8 cellular contexts compared by ENCODE assay signal in the genomic region with DNA sequence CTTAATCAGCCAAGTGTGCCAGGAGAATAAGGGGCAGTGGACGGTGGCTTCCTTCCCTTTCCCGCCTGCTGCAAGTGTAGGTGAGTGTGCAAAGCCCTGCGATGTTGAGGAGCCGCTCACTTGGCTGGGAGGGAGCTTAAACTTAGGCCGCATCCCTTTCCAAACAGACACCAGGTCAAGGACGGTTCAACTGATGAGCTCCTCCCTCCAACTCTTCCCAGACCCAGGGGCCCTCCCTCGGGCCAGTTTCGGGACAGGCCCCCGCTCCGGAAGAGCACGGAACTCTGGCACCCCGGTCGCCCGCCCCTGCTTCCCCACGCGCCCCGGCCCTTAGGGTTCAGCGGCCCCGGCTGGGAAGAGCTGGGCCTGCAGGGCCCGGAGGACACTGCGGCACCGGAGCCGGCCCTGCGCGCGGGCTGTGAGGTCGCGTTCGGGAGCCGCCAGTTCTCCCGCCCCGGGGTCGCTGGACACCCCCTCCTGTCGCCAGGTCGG. TPM values are rescaled to one million over a fixed set of nuclear protein-coding genes. Genes with fewer than 3 reads are reported as not detected.
DNase-seq lines count a peak whose midpoint lies in the region; ATAC-seq, FAIRE-seq and TF ChIP-seq lines count a peak whose summit lies in the region.

No MANE protein-coding gene starts in this region.

- H3K4me3 Mint-ChIP-seq in stimulated activated naive CD8-positive, alpha-beta T cell treated with anti-CD3 and anti-CD28 coated beads, Interleukin-15, Interleukin-2, amounts not matched to agents 100 ng/mL and 50 ng/mL, for 24 hours: peak overlapping the region; percentile 95

- BruUV-seq in HepG2 (replicated peaks; lab: Mats Ljungman, UMichigan): no TSS peak

- TF ChIP-seq EP300 in HepG2 (IDR thresholded peaks at IDR 0.05; ENCODE audit: low read depth in 2 of 2, low read length in 2 of 2) (no peak), HepG2 (CRISPR knock-in tag; IDR thresholded peaks at IDR 0.05; ENCODE audit: borderline replicate concordance) (no peak)

- peak overlapping the region; percentile 83 for H3K27ac ChIP-seq in HepG2 (ENCODE audit: extremely low read length, insufficient read depth, low read length)

- peaks cover 44% of the 10 kb centered on the region for H3K4me1 ChIP-seq in HepG2 (ENCODE audit: insufficient read depth, low read length)

- in situ Hi-C loops in HepG2 (cut with HindIII; ENCODE audit: extremely low pct_ligation_motif_present, low pct_unique_long_range_greater_than_20kb): no loop called here

- no peak for FAIRE-seq in HepG2 (lab: Jason Lieb, UNC)

- POLR2A ChIA-PET in HepG2 (lab: Yijun Ruan, JAX): interaction anchor here (0.7 to 1.0 kb wide), 3 partner anchors 9 to 70 kb away, joined by 3 to 6 read pairs (median 3); no protein-coding TSS in a partner anchor

- H3K4me3 ChIP-seq in cardiac fibroblast (replicated peaks in 1 of 2; ENCODE audit: low read depth in 2 of 2, low read length in 2 of 2) (peak overlapping the region; percentile 76 to 96), HepG2 (replicated peaks in 1 of 3; ENCODE audit: insufficient read depth in 1 of 3, low read depth in 2 of 3, low read length in 3 of 3) (peak overlapping the region; percentile 68 to 99 (median 97))

- H3K9ac ChIP-seq in HepG2 (ENCODE audit: insufficient read depth, low read depth, low read length): peak overlapping the region; percentile 89

- peak overlapping the region; percentile 94 for H3K4me2 ChIP-seq in HepG2 (ENCODE audit: low read depth, low read length)

- no peaks in the 10 kb centered on the region; a peak in 1 of 5 replicates for H3K27me3 ChIP-seq in HepG2 (ENCODE audit: control insufficient read depth in 1 of 2, insufficient read depth in 2 of 2, low read length in 2 of 2)

- H4K20me1 ChIP-seq in HepG2 (ENCODE audit: insufficient read depth, low read length): no peaks in the 10 kb centered on the region; the same call in 1 of the 2 replicates

- CTCF ChIA-PET in HepG2 (lab: Yijun Ruan, JAX; ENCODE audit: low intra/inter-chr PET ratio, low total read pairs): no interaction called here

- no peaks in the 10 kb centered on the region for H3K9me3 Mint-ChIP-seq in stimulated activated naive CD8-positive, alpha-beta T cell treated with anti-CD3 and anti-CD28 coated beads, Interleukin-15, Interleukin-2, amounts not matched to agents 100 ng/mL and 50 ng/mL, for 24 hours

- H3K79me2 ChIP-seq in HepG2 (ENCODE audit: insufficient read depth, low read length): peaks cover 48% of the 10 kb centered on the region

- H2AFZ ChIP-seq in HepG2 (ENCODE audit: low read length): no peak overlapping the region

- peaks cover 70% of the 10 kb centered on the region for H3K4me1 Mint-ChIP-seq in stimulated activated naive CD8-positive, alpha-beta T cell treated with anti-CD3 and anti-CD28 coated beads, Interleukin-15, Interleukin-2, amounts not matched to agents 100 ng/mL and 50 ng/mL, for 24 hours (ENCODE audit: low read depth)

- intact Hi-C loops in HepG2 (cut with micrococcal nuclease; ENCODE audit: unreplicated experiment): no loop called here

- peak; percentile 69 for DNase-seq in activated CD8-positive, alpha-beta memory T cell treated with anti-CD3 and anti-CD28 coated beads, Interleukin-2, amount 50 U/mL, for 48 hours
- no peak for DNase-seq in activated CD8-positive, alpha-beta memory T cell treated with anti-CD3 and anti-CD28 coated beads for 24 hours
- DNase-seq in OCI-M1 (lab: John Stamatoyannopoulos, UW): peak; percentile 33
- DNase-seq in cardiac fibroblast (ENCODE audit: low read depth in 2 of 2): peak; percentile 25 to 37
- peak; percentile 77 for DNase-seq in HepG2 (ENCODE audit: low spot score)
- DNase-seq in NCI-H1048 (lab: John Stamatoyannopoulos, UW): no peak

- TF ChIP-seq CTCF in cardiac fibroblast (IDR thresholded peaks at IDR 0.05; ENCODE audit: low read depth, low read length): no peak
- TF ChIP-seq CTCF in HepG2 (CRISPR knock-in tag; IDR thresholded peaks at IDR 0.05): no peak

- H3K36me3 ChIP-seq in HepG2 (replicated peaks in 1 of 2; ENCODE audit: control insufficient read depth in 1 of 2, insufficient read depth in 2 of 2, low read length in 2 of 2): peaks cover 3 to 32% of the 10 kb centered on the region in 2 experiments; a peak in 4 of 5 replicates

- 0% methylated on average over 6 of the region's 35 CpGs for WGBS in HepG2 (ENCODE audit: low lambda C conversion rate)

- no peaks in the 10 kb centered on the region for H3K9me3 ChIP-seq in HepG2 (ENCODE audit: low read length)

- peaks cover 47% of the 10 kb centered on the region for H3K36me3 Mint-ChIP-seq in stimulated activated naive CD8-positive, alpha-beta T cell treated with anti-CD3 and anti-CD28 coated beads, Interleukin-15, Interleukin-2, amounts not matched to agents 100 ng/mL and 50 ng/mL, for 24 hours (ENCODE audit: low read depth)

- 0 out of 4 replicates have a peak, but pooled peaks of 1 of the 2 experiments have one; percentile 31 for TF ChIP-seq POLR2A in HepG2 (IDR thresholded peaks at IDR 0.05; ENCODE audit: insufficient read depth in 1 of 2, low read depth in 2 of 2, low read length in 2 of 2)

- TF ChIP-seq RAD21 in HepG2 (CRISPR knock-in tag; IDR thresholded peaks at IDR 0.05): 0 out of 2 replicates have a peak, but pooled peaks have one; percentile 15

- ATAC-seq in HG02759 (IDR thresholded peaks at IDR 0.05; ENCODE audit: unreplicated experiment) (peak; percentile 27), HepG2 (peak; percentile 47)

- H3K27ac Mint-ChIP-seq in stimulated activated naive CD8-positive, alpha-beta T cell treated with anti-CD3 and anti-CD28 coated beads, Interleukin-15, Interleukin-2, amounts not matched to agents 100 ng/mL and 50 ng/mL, for 24 hours: peak overlapping the region; percentile 85

- H3K27me3 Mint-ChIP-seq in stimulated activated naive CD8-positive, alpha-beta T cell treated with anti-CD3 and anti-CD28 coated beads, Interleukin-15, Interleukin-2, amounts not matched to agents 100 ng/mL and 50 ng/mL, for 24 hours: no peaks in the 10 kb centered on the region

TF ChIP-seq in HepG2, 621 proteins besides CTCF, POLR2A, EP300 and RAD21 (continues in another document):
- no peak for TF ChIP-seq ZNF205 (CRISPR knock-in tag; IDR thresholded peaks at IDR 0.05)
- 0 out of 2 replicates have a peak, but pooled peaks have one; percentile 8 for TF ChIP-seq YEATS4 (CRISPR knock-in tag; IDR thresholded peaks at IDR 0.05; ENCODE audit: borderline replicate concordance)
- TF ChIP-seq CENPX (CRISPR knock-in tag; IDR thresholded peaks at IDR 0.05): no peak
- TF ChIP-seq HNRNPH1 (optimal IDR thresholded peaks at IDR 0.05; ENCODE audit: low read depth, low read length): no peak
- TF ChIP-seq ZNF382 (CRISPR knock-in tag; IDR thresholded peaks at IDR 0.05; ENCODE audit: borderline replicate concordance): no peak
- TF ChIP-seq EZH2 (conservative IDR thresholded peaks at IDR 0.05; ENCODE audit: low read depth, low read length): no peak

RNA-seq across cellular contexts. Expression of a gene that starts 0.5 kb away (rescaled TPM):
- 113 and 135 TPM in 2 replicates for total RNA-seq in HepG2 (2016; rRNA removed; fragmentation: Illumina TruSeq; extraction: Trizol)
- total RNA-seq in HepG2 (2016; cell fraction: cytosol; rRNA removed; fragmentation: Illumina TruSeq; extraction: Trizol; ENCODE audit: low read depth): 108 and 113 TPM in 2 replicates
- total RNA-seq in HepG2 (2016; cell fraction: insoluble cytoplasmic fraction; rRNA removed; fragmentation: Illumina TruSeq; extraction: Trizol): 108 and 154 TPM in 2 replicates
- 76.0 and 81.1 TPM in 2 replicates for total RNA-seq in HepG2 (2016; cell fraction: membrane; rRNA removed; fragmentation: Illumina TruSeq; extraction: Trizol)
- 37.1 and 47.0 TPM in 2 replicates for total RNA-seq in HepG2 (2016; cell fraction: nucleus; rRNA removed; fragmentation: Illumina TruSeq; extraction: Trizol)
- polyA plus RNA-seq in HepG2 (2011; rRNA removed): 70.5 and 71.3 TPM in 2 replicates
- 65.9 and 74.3 TPM in 2 replicates for polyA plus RNA-seq in HepG2 (2011; cell fraction: cytosol; rRNA removed)
- polyA plus RNA-seq in HepG2 (2011; cell fraction: nucleus; rRNA removed): 25.2 and 29.0 TPM in 2 replicates
- polyA plus RNA-seq in HepG2 (2012): 59.1 and 65.6 TPM in 2 replicates
- 88.2 and 98.8 TPM in 2 replicates for polyA plus RNA-seq in HepG2 (2016; cell fraction: cytosol; fragmentation: Illumina TruSeq; extraction: Trizol; ENCODE audit: low read depth)
- 150 and 160 TPM in 2 replicates for polyA plus RNA-seq in HepG2 (2016; cell fraction: insoluble cytoplasmic fraction; fragmentation: Illumina TruSeq; extraction: Trizol; ENCODE audit: low read depth)
- polyA plus RNA-seq in HepG2 (2016; cell fraction: membrane; fragmentation: Illumina TruSeq; extraction: Trizol; ENCODE audit: low read depth): 60.1 and 66.8 TPM in 2 replicates
- 65.9 and 77.9 TPM in 2 replicates for polyA plus RNA-seq in HepG2 (2016; cell fraction: nucleus; fragmentation: Illumina TruSeq; extraction: Trizol; ENCODE audit: insufficient read depth, low read depth)
- polyA minus RNA-seq in HepG2 (2011; rRNA and poly(A)+ RNA removed; ENCODE audit: low replicate concordance): 30.3 and 163 TPM in 2 replicates
- 21.5 and 22.2 TPM in 2 replicates for polyA minus RNA-seq in HepG2 (2011; cell fraction: cytosol; rRNA and poly(A)+ RNA removed)
- polyA minus RNA-seq in HepG2 (2011; cell fraction: nucleus; rRNA and poly(A)+ RNA removed): 21.4 and 25.5 TPM in 2 replicates

RNA-seq across cellular contexts. Expression of a gene that starts 2.1 kb away (rescaled TPM):
- total RNA-seq in HepG2 (2016; rRNA removed; fragmentation: Illumina TruSeq; extraction: Trizol): 50.4 and 63.7 TPM in 2 replicates
- 15.2 and 15.4 TPM in 2 replicates for total RNA-seq in HepG2 (2016; cell fraction: cytosol; rRNA removed; fragmentation: Illumina TruSeq; extraction: Trizol; ENCODE audit: low read depth)
- total RNA-seq in HepG2 (2016; cell fraction: insoluble cytoplasmic fraction; rRNA removed; fragmentation: Illumina TruSeq; extraction: Trizol): 53.0 and 63.5 TPM in 2 replicates
- total RNA-seq in HepG2 (2016; cell fraction: membrane; rRNA removed; fragmentation: Illumina TruSeq; extraction: Trizol): 25.8 and 27.4 TPM in 2 replicates
- total RNA-seq in HepG2 (2016; cell fraction: nucleus; rRNA removed; fragmentation: Illumina TruSeq; extraction: Trizol): 17.5 and 20.2 TPM in 2 replicates
- 22.2 and 23.7 TPM in 2 replicates for polyA plus RNA-seq in HepG2 (2011; rRNA removed)
- polyA plus RNA-seq in HepG2 (2011; cell fraction: cytosol; rRNA removed): 72.6 and 97.8 TPM in 2 replicates
- 21.7 and 33.4 TPM in 2 replicates for polyA plus RNA-seq in HepG2 (2011; cell fraction: nucleus; rRNA removed)
- 46.4 and 50.3 TPM in 2 replicates for polyA plus RNA-seq in HepG2 (2012)
- polyA plus RNA-seq in HepG2 (2016; cell fraction: cytosol; fragmentation: Illumina TruSeq; extraction: Trizol; ENCODE audit: low read depth): 27.6 and 35.6 TPM in 2 replicates
- 110 and 131 TPM in 2 replicates for polyA plus RNA-seq in HepG2 (2016; cell fraction: insoluble cytoplasmic fraction; fragmentation: Illumina TruSeq; extraction: Trizol; ENCODE audit: low read depth)
- polyA plus RNA-seq in HepG2 (2016; cell fraction: membrane; fragmentation: Illumina TruSeq; extraction: Trizol; ENCODE audit: low read depth): 36.7 and 40.8 TPM in 2 replicates
- polyA plus RNA-seq in HepG2 (2016; cell fraction: nucleus; fragmentation: Illumina TruSeq; extraction: Trizol; ENCODE audit: insufficient read depth, low read depth): 54.4 and 56.6 TPM in 2 replicates
- 9.7 and 41.7 TPM in 2 replicates for polyA minus RNA-seq in HepG2 (2011; rRNA and poly(A)+ RNA removed; ENCODE audit: low replicate concordance)
- polyA minus RNA-seq in HepG2 (2011; cell fraction: cytosol; rRNA and poly(A)+ RNA removed): 11.4 and 22.6 TPM in 2 replicates
- polyA minus RNA-seq in HepG2 (2011; cell fraction: nucleus; rRNA and poly(A)+ RNA removed): 8.5 and 11.5 TPM in 2 replicates

Comparison
In these comparisons a context has a peak if more than half of its experiments do, and no peak if none do; other contexts are left out.
1. DNase-seq: peak in activated CD8-positive, alpha-beta memory T cell treated with anti-CD3 and anti-CD28 coated beads, Interleukin-2, amount 50 U/mL, for 48 hours (single experiment), OCI-M1 (single experiment), cardiac fibroblast (2 of 2) and HepG2 (single experiment); none in activated CD8-positive, alpha-beta memory T cell treated with anti-CD3 and anti-CD28 coated beads for 24 hours (single experiment) and NCI-H1048 (single experiment).